Comparison of ENCODE assay signal across 24 cellular contexts in the genomic region with DNA sequence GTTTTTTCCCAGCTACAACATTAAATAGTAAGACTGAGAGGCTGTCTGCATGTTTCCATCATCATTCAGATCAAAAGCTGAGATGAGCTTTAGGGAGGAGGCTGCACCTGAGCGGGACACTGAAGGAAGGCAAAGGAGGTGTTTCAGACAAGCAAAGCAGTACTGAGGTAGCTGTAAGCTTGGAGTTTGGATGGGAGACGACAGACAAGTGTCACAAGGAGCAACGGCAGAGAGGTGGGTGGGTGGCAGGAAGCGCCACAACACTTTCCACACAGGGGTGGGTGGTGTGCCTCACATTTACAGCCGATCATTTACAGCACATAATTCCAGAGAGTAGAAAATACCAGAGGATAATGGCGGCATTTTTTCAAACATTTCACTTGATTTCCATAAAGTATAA.
A peak's percentile ranks its signal among the peaks of the same experiment; 100 is the strongest.
DNase-seq lines count a peak whose midpoint lies in the region; ATAC-seq and TF ChIP-seq lines count a peak whose summit lies in the region.
"Had no signal": no experiment of that assay in that cellular context is flagged by ENCODE, and none has a peak within 500 bp of the region (broad histone marks: within the 10 kb centered on the region; RNA-seq: fewer than 3 reads in every experiment).

No MANE protein-coding gene starts in this region.

- no peak for TF ChIP-seq CTCF in nephron progenitor cell (IDR thresholded peaks at IDR 0.05)

- H3K36me3 ChIP-seq in CD4-positive, alpha-beta memory T cell (ENCODE audit: insufficient read depth, low read length), result peaks cover 36% of the 10 kb centered on the region
- peaks cover 0 to 6% of the 10 kb centered on the region in 2 donors for H3K36me3 ChIP-seq in aorta (ENCODE audit: control insufficient read depth in 1 of 2, insufficient read depth in 2 of 2, low read length in 1 of 2)
- H3K36me3 ChIP-seq: MG63 had no signal

- H3K4me1 Mint-ChIP-seq in activated T-cell treated with anti-CD3 and anti-CD28 coated beads, Interleukin-2, amount 50 U/mL, for 24 hours (ENCODE audit: low read depth), result peaks cover 35% of the 10 kb centered on the region
- peaks cover 0 to 7% (median 3%) of the 10 kb centered on the region in 4 donors for H3K4me1 Mint-ChIP-seq in CD4-positive, alpha-beta memory T cell
- H3K4me1 Mint-ChIP-seq in activated T-helper 17 cell treated with anti-CD3 and anti-CD28 coated beads, Interleukin-2, amount 50 U/mL, for 72 hours, result peaks cover 6% of the 10 kb centered on the region
- H3K4me1 Mint-ChIP-seq in nephron progenitor cell, result no peaks in the 10 kb centered on the region
- H3K4me1 Mint-ChIP-seq: H9 had no signal

- no peak overlapping the region for H3K27ac ChIP-seq in CD4-positive, alpha-beta memory T cell (ENCODE audit: low read depth, low read length)
- H3K27ac ChIP-seq in aorta (ENCODE audit: low read depth in 1 of 2, low read length in 2 of 2), result no peak overlapping the region
- H3K27ac ChIP-seq: C4-2B, GM23248 had no signal

- no peak overlapping the region for H3K4me3 ChIP-seq in CD4-positive, alpha-beta memory T cell (ENCODE audit: low read length in 2 of 2)
- no peak overlapping the region for H3K4me3 ChIP-seq in aorta (ENCODE audit: low read length in 2 of 2)
- H3K4me3 ChIP-seq: GM23248, MG63 had no signal

- no peaks in the 10 kb centered on the region for H3K27me3 ChIP-seq in CD4-positive, alpha-beta memory T cell (ENCODE audit: insufficient read depth, low read length)
- no peaks in the 10 kb centered on the region for H3K27me3 ChIP-seq in aorta (ENCODE audit: control insufficient read depth in 1 of 2, insufficient read depth in 2 of 2, low read length in 1 of 2)
- H3K27me3 ChIP-seq: MG63 had no signal

- H3K36me3 Mint-ChIP-seq in activated T-cell treated with anti-CD3 and anti-CD28 coated beads, Interleukin-2, amount 50 U/mL, for 24 hours (ENCODE audit: low read depth), result peaks cover 62% of the 10 kb centered on the region
- peaks cover 38 to 51% of the 10 kb centered on the region in 2 donors for H3K36me3 Mint-ChIP-seq in CD4-positive, alpha-beta memory T cell
- peaks cover 53% of the 10 kb centered on the region for H3K36me3 Mint-ChIP-seq in activated T-helper 17 cell treated with anti-CD3 and anti-CD28 coated beads, Interleukin-2, amount 50 U/mL, for 72 hours (ENCODE audit: low read depth)
- peaks cover 39% of the 10 kb centered on the region for H3K36me3 Mint-ChIP-seq in nephron progenitor cell (ENCODE audit: low read depth)

- H3K27ac Mint-ChIP-seq in activated T-cell treated with anti-CD3 and anti-CD28 coated beads, Interleukin-2, amount 50 U/mL, for 24 hours, result peak overlapping the region; percentile 56
- peak overlapping the region in 4 of 7 donors; percentile 6 to 78 (median 56) for H3K27ac Mint-ChIP-seq in CD4-positive, alpha-beta memory T cell
- peak overlapping the region; percentile 29 for H3K27ac Mint-ChIP-seq in activated T-helper 17 cell treated with anti-CD3 and anti-CD28 coated beads, Interleukin-2, amount 50 U/mL, for 72 hours
- peak overlapping the region; percentile 18 for H3K27ac Mint-ChIP-seq in nephron progenitor cell
- H3K27ac Mint-ChIP-seq: HFFc6 had no signal

- H3K4me1 ChIP-seq in CD4-positive, alpha-beta memory T cell (ENCODE audit: insufficient read depth, low read length), result no peaks in the 10 kb centered on the region
- no peaks in the 10 kb centered on the region for H3K4me1 ChIP-seq in aorta (ENCODE audit: control insufficient read depth in 1 of 2, insufficient read depth in 2 of 2, low read length in 2 of 2)

- no peak for DNase-seq in activated T-cell treated with anti-CD3 and anti-CD28 coated beads, Interleukin-2, amount 50 U/mL, for 24 hours
- DNase-seq in activated T-cell treated with anti-CD3 and anti-CD28 coated beads for 4 hours (no peak), nephron progenitor cell (no peak), COLO829 (ENCODE audit: low spot score) (no peak), aorta (no peak)
- no peak for DNase-seq in CD4-positive, alpha-beta memory T cell
- DNase-seq: COR-L47, DMS79, GM23248, H9, HFFc6, Kasumi-1, MG63, NCI-H1417, NCI-H1694 treated with DMSO at 0.1 percent for 48 hours, NCI-H2081 treated with DMSO at 0.1 percent for 48 hours, NCI-H2171 treated with DMSO at 0.1 percent for 48 hours, NCI-H524 treated with DMSO at 0.1 percent for 48 hours, NCI-H82, OCI-M1 had no signal

- no peaks in the 10 kb centered on the region for H3K9me3 ChIP-seq in CD4-positive, alpha-beta memory T cell (ENCODE audit: control insufficient read depth in 1 of 2, low read length in 2 of 2)
- H3K9me3 ChIP-seq in aorta (ENCODE audit: control insufficient read depth, low read length), result no peaks in the 10 kb centered on the region
- H3K9me3 ChIP-seq: MG63 had no signal

- no peaks in the 10 kb centered on the region for H3K27me3 Mint-ChIP-seq in activated T-cell treated with anti-CD3 and anti-CD28 coated beads, Interleukin-2, amount 50 U/mL, for 24 hours
- H3K27me3 Mint-ChIP-seq in CD4-positive, alpha-beta memory T cell, result no peaks in the 10 kb centered on the region
- no peaks in the 10 kb centered on the region for H3K27me3 Mint-ChIP-seq in activated T-helper 17 cell treated with anti-CD3 and anti-CD28 coated beads, Interleukin-2, amount 50 U/mL, for 72 hours
- no peaks in the 10 kb centered on the region for H3K27me3 Mint-ChIP-seq in nephron progenitor cell (ENCODE audit: low read depth, poor library complexity)

- H3K9me3 Mint-ChIP-seq in activated T-cell treated with anti-CD3 and anti-CD28 coated beads, Interleukin-2, amount 50 U/mL, for 24 hours, result no peaks in the 10 kb centered on the region
- no peaks in the 10 kb centered on the region for H3K9me3 Mint-ChIP-seq in CD4-positive, alpha-beta memory T cell
- no peaks in the 10 kb centered on the region for H3K9me3 Mint-ChIP-seq in activated T-helper 17 cell treated with anti-CD3 and anti-CD28 coated beads, Interleukin-2, amount 50 U/mL, for 72 hours
- H3K9me3 Mint-ChIP-seq in nephron progenitor cell, result no peaks in the 10 kb centered on the region
- H3K9me3 Mint-ChIP-seq: H9, HFFc6 had no signal

- CTCF ChIA-PET in CD4-positive, alpha-beta memory T cell (lab: Charles Lee; ENCODE audit: partially characterized antibody), result interaction anchor here (1.8 kb wide), 1 partner anchor 16 kb away, joined by 4 read pairs; no protein-coding TSS in a partner anchor

- POLR2A ChIA-PET in CD4-positive, alpha-beta memory T cell (lab: Charles Lee; ENCODE audit: partially characterized antibody), result no interaction called here

- WGBS in aorta, 2 donors, result 78 to 94% methylated on average over 6 of the region's 6 CpGs

- ATAC-seq in activated T-helper 17 cell treated with anti-CD3 and anti-CD28 coated beads, Interleukin-2, amount 50 U/mL, for 72 hours (replicated peaks), result no peak
- ATAC-seq in GM19467 (IDR thresholded peaks at IDR 0.05; ENCODE audit: unreplicated experiment), result no peak
- ATAC-seq in aorta (ENCODE audit: low FRiP score), result no peak
- ATAC-seq: Right ventricle myocardium inferior had no signal

- no peak overlapping the region for H3K4me3 Mint-ChIP-seq in activated T-cell treated with anti-CD3 and anti-CD28 coated beads, Interleukin-2, amount 50 U/mL, for 24 hours
- H3K4me3 Mint-ChIP-seq in CD4-positive, alpha-beta memory T cell, result no peak overlapping the region
- no peak overlapping the region for H3K4me3 Mint-ChIP-seq in activated T-helper 17 cell treated with anti-CD3 and anti-CD28 coated beads, Interleukin-2, amount 50 U/mL, for 72 hours
- H3K4me3 Mint-ChIP-seq in nephron progenitor cell, result no peak overlapping the region
- H3K4me3 Mint-ChIP-seq: H9, HFFc6 had no signal

- intact Hi-C loops in CD4-positive, alpha-beta memory T cell (cut with micrococcal nuclease), result no loop called here
- intact Hi-C loops in aorta (cut with DNase I), result no loop called here
